8 cellular contexts compared by ENCODE assay signal in genomic region chr20:6265204-6265904, GRCh38.
DNase-seq lines count a peak whose midpoint lies in the region; ATAC-seq and TF ChIP-seq lines count a peak whose summit lies in the region.

No MANE protein-coding gene starts in this region.

- TF ChIP-seq CTCF in GM13976 (IDR thresholded peaks at IDR 0.05; ENCODE audit: borderline replicate concordance, control extremely low read depth, extremely low read depth, insufficient read depth, missing control alignments) = peak; percentile 28
- peak; percentile 52 for TF ChIP-seq CTCF in brain microvascular endothelial cell (IDR thresholded peaks at IDR 0.05; ENCODE audit: low read depth, low read length, missing control alignments)
- TF ChIP-seq CTCF in lung (IDR thresholded peaks at IDR 0.05; ENCODE audit: control extremely low read depth, extremely low read depth) = no peak

- peaks cover 0 to 2% of the 10 kb centered on the region in 2 donors for H3K9me3 Mint-ChIP-seq in activated T-cell treated with anti-CD3 and anti-CD28 coated beads, Interleukin-2, amount 50 U/mL, for 72 hours

- intact Hi-C loops in left colon (cut with DNase I, micrococcal nuclease) = no loop called here

- no peak overlapping the region for H3K27ac Mint-ChIP-seq in activated T-cell treated with anti-CD3 and anti-CD28 coated beads, Interleukin-2, amount 50 U/mL, for 72 hours

- H3K27me3 ChIP-seq in brain microvascular endothelial cell (replicated peaks) = no peaks in the 10 kb centered on the region
- no peaks in the 10 kb centered on the region for H3K27me3 ChIP-seq in lung (ENCODE audit: control insufficient read depth, insufficient read depth)

- H3K9me3 ChIP-seq in lung (ENCODE audit: control insufficient read depth in 2 of 2, insufficient read depth in 1 of 2, low read length in 1 of 2) = no peaks in the 10 kb centered on the region

- H3K27ac ChIP-seq in brain microvascular endothelial cell = peak overlapping the region; percentile 73
- H3K27ac ChIP-seq in lung (ENCODE audit: low read depth in 1 of 2, low read length in 1 of 2) = peak overlapping the region in 1 of 2 donors; percentile 47

- H3K27me3 Mint-ChIP-seq in activated T-cell treated with anti-CD3 and anti-CD28 coated beads, Interleukin-2, amount 50 U/mL, for 72 hours (ENCODE audit: low read depth) = no peaks in the 10 kb centered on the region

- no peak overlapping the region for H3K4me3 ChIP-seq in brain microvascular endothelial cell (ENCODE audit: low read depth, low read length)
- no peak overlapping the region for H3K4me3 ChIP-seq in lung

- no peaks in the 10 kb centered on the region for H3K4me1 ChIP-seq in lung (ENCODE audit: control insufficient read depth in 2 of 2, insufficient read depth in 2 of 2, low read length in 2 of 2)

- H3K36me3 Mint-ChIP-seq in activated T-cell treated with anti-CD3 and anti-CD28 coated beads, Interleukin-2, amount 50 U/mL, for 72 hours (ENCODE audit: insufficient read depth in 2 of 2) = no peaks in the 10 kb centered on the region

- no peaks in the 10 kb centered on the region for H3K4me1 Mint-ChIP-seq in activated T-cell treated with anti-CD3 and anti-CD28 coated beads, Interleukin-2, amount 50 U/mL, for 72 hours (ENCODE audit: low read depth)

- H3K36me3 ChIP-seq in brain microvascular endothelial cell (replicated peaks) (no peaks in the 10 kb centered on the region), lung (ENCODE audit: control insufficient read depth in 2 of 2, insufficient read depth in 2 of 2, low read length in 2 of 2) (no peaks in the 10 kb centered on the region)

- H3K4me3 Mint-ChIP-seq in activated T-cell treated with anti-CD3 and anti-CD28 coated beads, Interleukin-2, amount 50 U/mL, for 72 hours = no peak overlapping the region

- in situ Hi-C loops in GM13976 (cut with MboI; ENCODE audit: low sequenced_read_pairs, unreplicated experiment) (no loop called here), brain microvascular endothelial cell (cut with HindIII; ENCODE audit: low pct_ligation_motif_present, low sequenced_read_pairs) (no loop called here)

- peak; percentile 27 for DNase-seq in GM13976 (ENCODE audit: low spot score)
- DNase-seq in NCI-H2196 treated with DMSO at 0.1 percent for 48 hours (lab: John Stamatoyannopoulos, UW; ENCODE audit: unreplicated experiment) = peak; percentile 65
- DNase-seq in brain microvascular endothelial cell = peak; percentile 82
- DNase-seq in lung (ENCODE audit: low spot score) = no peak
- no peak for DNase-seq in activated CD8-positive, alpha-beta memory T cell treated with anti-CD3 and anti-CD28 coated beads for 24 hours
- DNase-seq in SKM-1 (lab: John Stamatoyannopoulos, UW; ENCODE audit: unreplicated experiment) = no peak
- no peak for DNase-seq in left colon
- DNase-seq in activated T-cell treated with anti-CD3 and anti-CD28 coated beads, Interleukin-2, amount 50 U/mL, for 72 hours = no peak

- 20 to 49% methylated on average over 10 of the region's 10 CpGs for WGBS in lung, 2 donors

- peak; percentile 70 for ATAC-seq in lung (ENCODE audit: insufficient read depth, low FRiP score)
- no peak for ATAC-seq in left colon
- no peak for ATAC-seq in activated T-cell treated with anti-CD3 and anti-CD28 coated beads, Interleukin-2, amount 50 U/mL, for 72 hours (replicated peaks in 1 of 2)

Comparison
In these comparisons a context has a peak if more than half of its experiments do, and no peak if none do; other contexts are left out.
1. DNase-seq: peak in GM13976 (single experiment), NCI-H2196 treated with DMSO at 0.1 percent for 48 hours (single experiment) and brain microvascular endothelial cell (single experiment); none in lung (single experiment), activated CD8-positive, alpha-beta memory T cell treated with anti-CD3 and anti-CD28 coated beads for 24 hours (single experiment), SKM-1 (single experiment), left colon (0 of 2) and activated T-cell treated with anti-CD3 and anti-CD28 coated beads, Interleukin-2, amount 50 U/mL, for 72 hours (0 of 2).